In the genomic region with DNA sequence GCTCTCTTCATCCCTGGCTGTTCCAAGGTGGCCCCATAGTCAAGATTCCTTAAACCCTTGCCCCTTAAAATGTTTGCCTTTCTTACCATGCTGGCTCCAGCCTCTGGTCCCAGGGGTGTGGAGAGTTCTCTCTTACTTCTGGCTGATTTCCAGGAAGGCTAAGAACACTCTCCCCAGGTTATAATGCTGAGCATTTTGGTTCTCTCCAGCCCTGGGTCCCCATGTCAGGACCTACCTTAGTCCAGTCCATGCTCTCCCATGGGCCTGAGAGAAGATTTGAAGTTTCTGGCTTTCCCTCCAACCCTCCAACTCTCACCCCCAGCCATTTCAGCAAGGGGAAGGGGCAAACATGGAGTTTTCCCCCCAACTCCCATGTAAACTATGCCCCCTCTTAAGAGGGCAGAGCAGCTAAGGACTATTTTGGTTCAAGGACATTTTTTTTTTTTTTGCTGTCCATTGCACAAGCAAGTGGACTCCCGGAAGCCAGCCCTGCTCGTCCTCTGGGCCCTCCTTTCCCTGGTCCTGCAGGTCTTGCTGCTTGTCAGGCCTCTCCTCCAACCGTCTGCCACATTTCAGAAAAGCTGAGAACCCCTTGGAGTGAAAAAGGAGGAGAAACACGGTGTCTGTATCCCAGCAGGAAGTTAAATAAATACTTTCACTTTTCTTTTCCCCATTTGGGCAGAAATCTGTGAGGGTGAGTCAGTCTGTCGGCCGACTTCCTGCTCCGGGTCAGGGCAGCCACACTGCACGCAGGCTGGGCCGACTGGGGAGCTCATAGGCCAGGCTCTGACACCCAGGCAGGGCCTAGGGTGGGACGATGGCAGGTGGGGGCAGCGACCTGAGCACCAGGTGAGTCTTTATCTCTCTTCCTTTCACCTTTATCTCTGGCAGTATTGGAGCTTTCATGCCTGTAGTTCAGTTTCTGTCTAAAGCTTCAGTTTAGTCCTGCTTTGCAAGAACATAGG, we compare ENCODE assay signal across 8 cellular contexts. TPM values are rescaled to one million over a fixed set of nuclear protein-coding genes. Genes with fewer than 3 reads are reported as not detected.
DNase-seq lines count a peak whose midpoint lies in the region; ATAC-seq, FAIRE-seq and TF ChIP-seq lines count a peak whose summit lies in the region.

A gene (plus strand): TSS at position 741 of the 965 bp plus-strand sequence. CDS start 77 bp downstream, at position 818.

- TF ChIP-seq POLR2A in H54 (IDR thresholded peaks at IDR 0.05; ENCODE audit: low read depth, low read length), result peak; percentile 62

- H3K27me3 ChIP-seq in MM.1S (replicated peaks; ENCODE audit: insufficient read depth, low read length), result no peaks in the 10 kb centered on the region

- peak within 1 kb of the TSS; percentile 65 for H3K27ac ChIP-seq in MM.1S (ENCODE audit: low read length)

- no peaks in the 10 kb centered on the region for H3K9me2 ChIP-seq in MM.1S (replicated peaks; ENCODE audit: insufficient read depth, low read length)

- CTCF ChIA-PET in activated CD4-positive, alpha-beta T cell treated with anti-CD3 and anti-CD28 coated beads for 36 hours (lab: Charles Lee), result interaction anchor here (0.7 to 1.5 kb wide), 11 partner anchors 9 to 488 kb away, joined by 3 to 6 read pairs (median 3); a partner anchor contains a TSS

- peak within 1 kb of the TSS; percentile 98 for H3K27ac Mint-ChIP-seq in activated CD4-positive, alpha-beta T cell treated with anti-CD3 and anti-CD28 coated beads for 36 hours

- peaks cover 61% of the 10 kb centered on the region for H3K4me1 Mint-ChIP-seq in activated CD4-positive, alpha-beta T cell treated with anti-CD3 and anti-CD28 coated beads for 36 hours

- intact Hi-C loops in activated CD4-positive, alpha-beta T cell treated with anti-CD3 and anti-CD28 coated beads for 36 hours (cut with DNase I, micrococcal nuclease), result loop anchor here (1.0 to 2.0 kb wide), 8 partner anchors 72 to 730 kb away; a partner anchor contains a TSS

- peak within 1 kb of the TSS; percentile 64 for H3K4me3 ChIP-seq in MM.1S (ENCODE audit: low read length)

- TF ChIP-seq CTCF in MM.1S (IDR thresholded peaks at IDR 0.05; ENCODE audit: low read length), result no peak

- POLR2A ChIA-PET in activated CD4-positive, alpha-beta T cell treated with anti-CD3 and anti-CD28 coated beads for 36 hours (lab: Charles Lee), result interaction anchor here (0.8 kb wide), 1 partner anchor 406 kb away, joined by 3 read pairs; no protein-coding TSS in a partner anchor

- H3K9me3 Mint-ChIP-seq in activated CD4-positive, alpha-beta T cell treated with anti-CD3 and anti-CD28 coated beads for 36 hours (ENCODE audit: low read depth), result peaks cover 3% of the 10 kb centered on the region

- no peaks in the 10 kb centered on the region; the same call in none of the 2 replicates for H3K36me3 ChIP-seq in MM.1S (replicated peaks; ENCODE audit: insufficient read depth, low read length)

- H2AFZ ChIP-seq in MM.1S (ENCODE audit: low read length), result peak within 1 kb of the TSS; percentile 93

- in situ Hi-C loops in G401 (cut with HindIII; ENCODE audit: low sequenced_read_pairs), result no loop called here

- no peaks in the 10 kb centered on the region for H3K27me3 Mint-ChIP-seq in activated CD4-positive, alpha-beta T cell treated with anti-CD3 and anti-CD28 coated beads for 36 hours

- ATAC-seq in activated CD4-positive, alpha-beta T cell treated with anti-CD3 and anti-CD28 coated beads for 36 hours, result peak; percentile 97

- peak within 1 kb of the TSS; percentile 95 for H3K4me2 ChIP-seq in MM.1S (ENCODE audit: low read depth, low read length)

- peaks cover 15% of the 10 kb centered on the region for H3F3A ChIP-seq in MM.1S (ENCODE audit: insufficient read depth, low read length)

- H3K9ac ChIP-seq in MM.1S (ENCODE audit: low read length), result peak within 1 kb of the TSS; percentile 66

- H3K79me2 ChIP-seq in MM.1S (ENCODE audit: low read length), result peaks cover 43% of the 10 kb centered on the region

- no peaks in the 10 kb centered on the region for H3K9me3 ChIP-seq in MM.1S (replicated peaks; ENCODE audit: insufficient read depth, low read length)

- no peaks in the 10 kb centered on the region for H4K20me1 ChIP-seq in MM.1S (ENCODE audit: insufficient read depth, low read length)

- H3K4me1 ChIP-seq in MM.1S (ENCODE audit: low read length), result peaks cover 4% of the 10 kb centered on the region; the same call in 1 of the 2 replicates

- DNase-seq in GF-D8 (lab: John Stamatoyannopoulos, UW) (peak; percentile 65), H54 (ENCODE audit: insufficient read length, low spot score) (peak; percentile 70), MM.1S (peak; percentile 78), dedifferentiated amniotic fluid mesenchymal stem cell (ENCODE audit: extremely low spot score) (peak; percentile 80), mesenteric fat pad (ENCODE audit: low spot score) (no peak), G401 (ENCODE audit: low spot score) (no peak)
- peak; percentile 89 for DNase-seq in activated CD4-positive, alpha-beta T cell treated with anti-CD3 and anti-CD28 coated beads for 36 hours
- DNase-seq in stimulated activated CD8-positive, alpha-beta memory T cell treated with anti-CD3 and anti-CD28 coated beads, Interleukin-4, amount 100 ng/mL, for 1 hour (ENCODE audit: low read depth in 2 of 2, low spot score in 1 of 2), result peak; percentile 55 to 57

- peak within 1 kb of the TSS; percentile 89 for H3K4me3 Mint-ChIP-seq in activated CD4-positive, alpha-beta T cell treated with anti-CD3 and anti-CD28 coated beads for 36 hours

- peak; percentile 55 for FAIRE-seq in H54 (lab: Jason Lieb, UNC)

- peaks cover 34% of the 10 kb centered on the region for H3K36me3 Mint-ChIP-seq in activated CD4-positive, alpha-beta T cell treated with anti-CD3 and anti-CD28 coated beads for 36 hours (ENCODE audit: low read depth)

RNA-seq across cellular contexts. Expression of the gene that starts here (rescaled TPM):
- 10 to 100 TPM; 40.1 to 43.4 TPM for total RNA-seq in activated CD4-positive, alpha-beta T cell treated with anti-CD3 and anti-CD28 coated beads for 36 hours
- 15.6 TPM for total RNA-seq in mesenteric fat pad
- total RNA-seq in G401 (2014; rRNA removed; shearing (Covaris generic)), result 0.07 TPM in 1 of 2 replicates, not detected in the other

Comparison
In these comparisons a context has a peak if more than half of its experiments do, and no peak if none do; other contexts are left out.
1. RNA of the gene that starts here (total RNA-seq): 40.1 to 43.4 TPM in activated CD4-positive, alpha-beta T cell treated with anti-CD3 and anti-CD28 coated beads for 36 hours and 15.6 TPM in mesenteric fat pad (single experiment); 0.07 TPM in G401; every median in the first group is over 10 times any median in the second.
2. DNase-seq: peak in GF-D8 (single experiment), H54 (single experiment), MM.1S (single experiment), activated CD4-positive, alpha-beta T cell treated with anti-CD3 and anti-CD28 coated beads for 36 hours (single experiment), dedifferentiated amniotic fluid mesenchymal stem cell (single experiment) and stimulated activated CD8-positive, alpha-beta memory T cell treated with anti-CD3 and anti-CD28 coated beads, Interleukin-4, amount 100 ng/mL, for 1 hour (2 of 2); none in mesenteric fat pad (single experiment) and G401 (single experiment).